13 cellular contexts compared by ENCODE assay signal in genomic region chr18:48945953-48946217, GRCh38. TPM values are rescaled to one million over a fixed set of nuclear protein-coding genes. Genes with fewer than 3 reads are reported as not detected.
DNase-seq lines count a peak whose midpoint lies in the region; ATAC-seq and TF ChIP-seq lines count a peak whose summit lies in the region.
"Had no signal": no experiment of that assay in that cellular context is flagged by ENCODE, and none has a peak within 500 bp of the region (broad histone marks: within the 10 kb centered on the region; RNA-seq: fewer than 3 reads in every experiment).

No MANE protein-coding gene starts in this region.

- peaks cover 2 to 57% of the 10 kb centered on the region in 2 donors for H3K36me3 ChIP-seq in left lung

- H3K4me3 Mint-ChIP-seq in activated T-cell treated with anti-CD3 and anti-CD28 coated beads, Interleukin-2, amount 50 U/mL, for 4 hours, result peak overlapping the region; percentile 7
- H3K4me3 Mint-ChIP-seq in activated T-helper 2 cell treated with anti-CD3 and anti-CD28 coated beads, Interferon-gamma antibody, Interleukin-2, Interleukin-4, amounts not matched to agents 10 μg/mL and 5 μg/mL and 100 μg/mL, durations not matched to agents 14 hours and 24 hours and 36 hours (ENCODE audit: low read depth), result peak overlapping the region; percentile 47

- H3K4me3 ChIP-seq in left lung, result peak overlapping the region; percentile 85 to 89

- H3K4me1 ChIP-seq in left lung, result peaks cover 58 to 75% of the 10 kb centered on the region in 2 donors

- no peak for ATAC-seq in activated T-cell treated with anti-CD3 and anti-CD28 coated beads, Interleukin-2, amount 50 U/mL, for 4 hours
- ATAC-seq in left lung (no peak), HG03175 (IDR thresholded peaks at IDR 0.05; ENCODE audit: unreplicated experiment) (no peak)

- no peak overlapping the region for H3K27ac Mint-ChIP-seq in activated T-helper 2 cell treated with anti-CD3 and anti-CD28 coated beads, Interferon-gamma antibody, Interleukin-2, Interleukin-4, amounts not matched to agents 10 μg/mL and 5 μg/mL and 100 μg/mL, durations not matched to agents 14 hours and 24 hours and 36 hours

- no peaks in the 10 kb centered on the region for H3K9me3 Mint-ChIP-seq in activated T-cell treated with anti-CD3 and anti-CD28 coated beads, Interleukin-2, amount 50 U/mL, for 4 hours
- no peaks in the 10 kb centered on the region for H3K9me3 Mint-ChIP-seq in activated T-helper 2 cell treated with anti-CD3 and anti-CD28 coated beads, Interferon-gamma antibody, Interleukin-2, Interleukin-4, amounts not matched to agents 10 μg/mL and 5 μg/mL and 100 μg/mL, durations not matched to agents 14 hours and 24 hours and 36 hours

- no peaks in the 10 kb centered on the region for H3K27me3 ChIP-seq in left lung

- H3K27me3 Mint-ChIP-seq in activated T-cell treated with anti-CD3 and anti-CD28 coated beads, Interleukin-2, amount 50 U/mL, for 4 hours (ENCODE audit: low read depth), result no peaks in the 10 kb centered on the region
- no peaks in the 10 kb centered on the region for H3K27me3 Mint-ChIP-seq in activated T-helper 2 cell treated with anti-CD3 and anti-CD28 coated beads, Interferon-gamma antibody, Interleukin-2, Interleukin-4, amounts not matched to agents 10 μg/mL and 5 μg/mL and 100 μg/mL, durations not matched to agents 14 hours and 24 hours and 36 hours (ENCODE audit: low read depth)

- TF ChIP-seq CTCF in left lung (IDR thresholded peaks at IDR 0.05), result no peak

- H3K4me1 Mint-ChIP-seq in activated T-cell treated with anti-CD3 and anti-CD28 coated beads, Interleukin-2, amount 50 U/mL, for 4 hours (ENCODE audit: low read depth), result peaks cover 77% of the 10 kb centered on the region
- H3K4me1 Mint-ChIP-seq in activated T-helper 2 cell treated with anti-CD3 and anti-CD28 coated beads, Interferon-gamma antibody, Interleukin-2, Interleukin-4, amounts not matched to agents 10 μg/mL and 5 μg/mL and 100 μg/mL, durations not matched to agents 14 hours and 24 hours and 36 hours (ENCODE audit: low read depth), result peaks cover 70% of the 10 kb centered on the region

- H3K27ac ChIP-seq in left lung, result peak overlapping the region; percentile 72 to 97
- H3K27ac ChIP-seq in temporal lobe (ENCODE audit: low read depth, low read length), result peak overlapping the region; percentile 69

- H3K9me3 ChIP-seq in left lung, result no peaks in the 10 kb centered on the region

- peaks cover 30% of the 10 kb centered on the region for H3K36me3 Mint-ChIP-seq in activated T-cell treated with anti-CD3 and anti-CD28 coated beads, Interleukin-2, amount 50 U/mL, for 4 hours (ENCODE audit: insufficient read depth)
- H3K36me3 Mint-ChIP-seq in activated T-helper 2 cell treated with anti-CD3 and anti-CD28 coated beads, Interferon-gamma antibody, Interleukin-2, Interleukin-4, amounts not matched to agents 10 μg/mL and 5 μg/mL and 100 μg/mL, durations not matched to agents 14 hours and 24 hours and 36 hours (ENCODE audit: low read depth), result peaks cover 85% of the 10 kb centered on the region

- intact Hi-C loops in activated T-helper 2 cell treated with anti-CD3 and anti-CD28 coated beads, Interferon-gamma antibody, Interleukin-2, Interleukin-4, amounts not matched to agents 10 μg/mL and 5 μg/mL and 100 μg/mL, durations not matched to agents 14 hours and 24 hours and 36 hours (cut with micrococcal nuclease), result loop anchor here (5.0 to 10.0 kb wide), 4 partner anchors 111 to 1339 kb away; partner anchors contain the start of genes CXXC1, MBD1 and SMAD2
- intact Hi-C loops in left lung (cut with DNase I), result loop anchor here in 1 of 2 donors (10.0 kb wide), 2 partner anchors 161 to 261 kb away; no protein-coding TSS in a partner anchor

- no peak for DNase-seq in activated T-cell treated with anti-CD3 and anti-CD28 coated beads, Interleukin-2, amount 50 U/mL, for 4 hours
- no peak for DNase-seq in activated T-cell treated with anti-CD3 and anti-CD28 coated beads, Interleukin-2, amount 50 U/mL, for 48 hours
- no peak for DNase-seq in activated T-helper 2 cell treated with anti-CD3 and anti-CD28 coated beads, Interferon-gamma antibody, Interleukin-2, Interleukin-4, amounts not matched to agents 10 μg/mL and 5 μg/mL and 100 μg/mL, durations not matched to agents 14 hours and 24 hours and 36 hours (ENCODE audit: low spot score)
- DNase-seq in left lung (no peak), Kasumi-1 (lab: John Stamatoyannopoulos, UW) (no peak)
- no peak for DNase-seq in stimulated activated CD4-positive, alpha-beta T cell treated with anti-CD3 and anti-CD28 coated beads, Interleukin-4, amount 100 ng/mL, for 24 hours
- DNase-seq: activated naive CD4-positive, alpha-beta T cell treated with anti-CD3 and anti-CD28 coated beads, Interleukin-2, amount 50 U/mL, for 16 hours; AML-193; foreskin fibroblast; NCI-H524 treated with DMSO at 0.1 percent for 48 hours; T-helper 9 cell had no signal

RNA-seq across cellular contexts. Expression of gene SMAD7, which starts 4.9 kb away (rescaled TPM):
- total RNA-seq in activated T-cell treated with anti-CD3 and anti-CD28 coated beads, Interleukin-2, amount 50 U/mL, for 4 hours, result 10 to 100 TPM in 1 of 3 donors, 1 to 10 TPM in 2; 8.0 to 13.6 (median 9.6) TPM
- total RNA-seq in activated T-helper 2 cell treated with anti-CD3 and anti-CD28 coated beads, Interferon-gamma antibody, Interleukin-2, Interleukin-4, amounts not matched to agents 10 μg/mL and 5 μg/mL and 100 μg/mL, durations not matched to agents 14 hours and 24 hours and 36 hours, result 21.1 and 22.4 TPM in 2 replicates
- total RNA-seq in left lung, result 10 to 100 TPM; 43.3 to 46.3 TPM
- 11.1 TPM for total RNA-seq in temporal lobe
